19 cellular contexts compared by ENCODE assay signal in genomic region chr20:62287759-62288534, GRCh38. TPM values are rescaled to one million over a fixed set of nuclear protein-coding genes. Genes with fewer than 3 reads are reported as not detected.
DNase-seq lines count a peak whose midpoint lies in the region; ATAC-seq and TF ChIP-seq lines count a peak whose summit lies in the region.
"Had no signal": no experiment of that assay in that cellular context is flagged by ENCODE, and none has a peak within 500 bp of the region (broad histone marks: within the 10 kb centered on the region; RNA-seq: fewer than 3 reads in every experiment).

No MANE protein-coding gene starts in this region.

- H3K27me3 Mint-ChIP-seq in activated CD4-positive, alpha-beta T cell treated with anti-CD3 and anti-CD28 coated beads, Interleukin-2, amount 10 ng/mL, durations not matched to agents 7 days and 5 days, result no peaks in the 10 kb centered on the region
- no peaks in the 10 kb centered on the region for H3K27me3 Mint-ChIP-seq in Caco-2 (ENCODE audit: insufficient read depth, unreplicated experiment)
- no peaks in the 10 kb centered on the region for H3K27me3 Mint-ChIP-seq in T-helper 17 cell
- no peaks in the 10 kb centered on the region for H3K27me3 Mint-ChIP-seq in CD8-positive, alpha-beta T cell (ENCODE audit: low read depth)

- H3K27me3 ChIP-seq in Caco-2 (replicated peaks; ENCODE audit: control insufficient read depth, insufficient read depth, low read length) (no peaks in the 10 kb centered on the region), foreskin keratinocyte (no peaks in the 10 kb centered on the region)
- no peaks in the 10 kb centered on the region for H3K27me3 ChIP-seq in CD8-positive, alpha-beta T cell (ENCODE audit: insufficient read depth, low read length)
- H3K27me3 ChIP-seq: Peyer's patch had no signal

- H3K4me1 ChIP-seq in Caco-2 (no peaks in the 10 kb centered on the region), foreskin keratinocyte (no peaks in the 10 kb centered on the region)
- no peaks in the 10 kb centered on the region for H3K4me1 ChIP-seq in CD8-positive, alpha-beta T cell (ENCODE audit: insufficient read depth, low read length)
- H3K4me1 ChIP-seq: A549, Peyer's patch had no signal

- intact Hi-C loops in Caco-2 (cut with micrococcal nuclease; ENCODE audit: unreplicated experiment), result no loop called here
- intact Hi-C loops in CD8-positive, alpha-beta T cell (cut with DNase I, micrococcal nuclease), result no loop called here

- no TSS peak for BruUV-seq in Caco-2 (replicated peaks; lab: Mats Ljungman, UMichigan)

- TF ChIP-seq CTCF in Caco-2 (IDR thresholded peaks at IDR 0.05; ENCODE audit: insufficient read depth in 1 of 2, low read depth in 1 of 2, low read length in 1 of 2, severe bottlenecking in 1 of 2, unreplicated experiment in 1 of 2), result no peak
- TF ChIP-seq CTCF in foreskin keratinocyte (conservative IDR thresholded peaks at IDR 0.05), result no peak
- TF ChIP-seq CTCF in CD8-positive, alpha-beta T cell (IDR thresholded peaks at IDR 0.05), result no peak

- no peaks in the 10 kb centered on the region for H3K9me3 Mint-ChIP-seq in activated CD4-positive, alpha-beta T cell treated with anti-CD3 and anti-CD28 coated beads, Interleukin-2, amount 10 ng/mL, durations not matched to agents 7 days and 5 days
- H3K9me3 Mint-ChIP-seq in Caco-2 (ENCODE audit: unreplicated experiment), result no peaks in the 10 kb centered on the region
- no peaks in the 10 kb centered on the region for H3K9me3 Mint-ChIP-seq in CD8-positive, alpha-beta T cell

- H3K27ac Mint-ChIP-seq in activated CD4-positive, alpha-beta T cell treated with anti-CD3 and anti-CD28 coated beads, Interleukin-2, amount 10 ng/mL, durations not matched to agents 7 days and 5 days, result peak overlapping the region; percentile 74
- peak overlapping the region; percentile 58 for H3K27ac Mint-ChIP-seq in Caco-2 (ENCODE audit: unreplicated experiment)
- H3K27ac Mint-ChIP-seq in T-helper 17 cell, result peak overlapping the region; percentile 32
- H3K27ac Mint-ChIP-seq in CD8-positive, alpha-beta T cell, result no peak overlapping the region

- peaks cover 8% of the 10 kb centered on the region for H3K4me1 Mint-ChIP-seq in activated CD4-positive, alpha-beta T cell treated with anti-CD3 and anti-CD28 coated beads, Interleukin-2, amount 10 ng/mL, durations not matched to agents 7 days and 5 days
- H3K4me1 Mint-ChIP-seq in Caco-2 (ENCODE audit: low read depth, unreplicated experiment) (no peaks in the 10 kb centered on the region), T-helper 17 cell (peaks cover 11% of the 10 kb centered on the region)
- peaks cover 9% of the 10 kb centered on the region for H3K4me1 Mint-ChIP-seq in CD8-positive, alpha-beta T cell (ENCODE audit: low read depth)

- no peak overlapping the region for H3K4me3 Mint-ChIP-seq in activated CD4-positive, alpha-beta T cell treated with anti-CD3 and anti-CD28 coated beads, Interleukin-2, amount 10 ng/mL, durations not matched to agents 7 days and 5 days
- H3K4me3 Mint-ChIP-seq in Caco-2 (ENCODE audit: unreplicated experiment) (no peak overlapping the region), T-helper 17 cell (no peak overlapping the region)
- no peak overlapping the region for H3K4me3 Mint-ChIP-seq in CD8-positive, alpha-beta T cell

- H3K4me3 ChIP-seq in Caco-2 (ENCODE audit: low read depth, low read length), result no peak overlapping the region
- no peak overlapping the region for H3K4me3 ChIP-seq in CD8-positive, alpha-beta T cell (ENCODE audit: low read depth, low read length)
- H3K4me3 ChIP-seq: A549; BLaER1 treated with 17β-estradiol and CSF1 and Interleukin-3, amounts not matched to agents 10 nM and 100 nM; Peyer's patch had no signal

- peaks cover 3% of the 10 kb centered on the region for H3K36me3 Mint-ChIP-seq in activated CD4-positive, alpha-beta T cell treated with anti-CD3 and anti-CD28 coated beads, Interleukin-2, amount 10 ng/mL, durations not matched to agents 7 days and 5 days (ENCODE audit: low read depth)
- H3K36me3 Mint-ChIP-seq in Caco-2 (ENCODE audit: insufficient read depth, unreplicated experiment) (peaks cover 77% of the 10 kb centered on the region), T-helper 17 cell (ENCODE audit: low read depth) (peaks cover 7% of the 10 kb centered on the region)
- H3K36me3 Mint-ChIP-seq in CD8-positive, alpha-beta T cell, result peaks cover 64% of the 10 kb centered on the region

- H3K9me3 ChIP-seq in Caco-2 (no peaks in the 10 kb centered on the region), T-helper 17 cell (ENCODE audit: control insufficient read depth, low read length, poor library complexity, severe bottlenecking) (no peaks in the 10 kb centered on the region)
- no peaks in the 10 kb centered on the region for H3K9me3 ChIP-seq in CD8-positive, alpha-beta T cell (ENCODE audit: low read length)
- H3K9me3 ChIP-seq: A549; BLaER1 treated with 17β-estradiol and CSF1 and Interleukin-3, amounts not matched to agents 10 nM and 100 nM; Peyer's patch had no signal

- H3K27ac ChIP-seq in foreskin keratinocyte, result no peak overlapping the region
- no peak overlapping the region for H3K27ac ChIP-seq in CD8-positive, alpha-beta T cell (ENCODE audit: low read depth, low read length)
- H3K27ac ChIP-seq: A549; BLaER1 treated with 17β-estradiol and CSF1 and Interleukin-3, amounts not matched to agents 10 nM and 100 nM; Peyer's patch had no signal

- H3K36me3 ChIP-seq in Caco-2 (ENCODE audit: control insufficient read depth, insufficient read depth, low read length), result peaks cover 16% of the 10 kb centered on the region
- peaks cover 23% of the 10 kb centered on the region for H3K36me3 ChIP-seq in CD8-positive, alpha-beta T cell (ENCODE audit: insufficient read depth, low read length)

- POLR2A ChIA-PET in activated CD4-positive, alpha-beta T cell treated with anti-CD3 and anti-CD28 coated beads, Interleukin-2, amount 10 ng/mL, durations not matched to agents 7 days and 5 days (lab: Charles Lee), result no interaction called here
- POLR2A ChIA-PET in Caco-2 (lab: Charles Lee), result no interaction called here
- POLR2A ChIA-PET in CD8-positive, alpha-beta T cell (lab: Charles Lee), result no interaction called here

- ATAC-seq in T-helper 17 cell (no peak), foreskin keratinocyte (peak; percentile 65), HG02973 (IDR thresholded peaks at IDR 0.05; ENCODE audit: unreplicated experiment) (no peak)
- ATAC-seq in CD8-positive, alpha-beta T cell, result no peak
- ATAC-seq: A549 had no signal

- no peak for DNase-seq in activated CD4-positive, alpha-beta T cell treated with anti-CD3 and anti-CD28 coated beads, Interleukin-2, amount 10 ng/mL, durations not matched to agents 7 days and 5 days
- no peak for DNase-seq in activated CD4-positive, alpha-beta T cell treated with anti-CD3 and anti-CD28 coated beads, Interleukin-2, amount 50 U/mL, for 1 hour
- DNase-seq in Caco-2 (no peak), T-helper 17 cell (no peak), foreskin keratinocyte (no peak), NCI-H2227 (lab: John Stamatoyannopoulos, UW; ENCODE audit: unreplicated experiment) (no peak)
- DNase-seq in CD8-positive, alpha-beta T cell, result no peak
- DNase-seq: GF-D8, GOT3, KBM-7, MV-4-11, NCI-H1417 treated with DMSO at 0.1 percent for 48 hours, NCI-H2029, NCI-H524, Peyer's patch, SHP77 treated with DMSO at 0.1 percent for 48 hours had no signal

- CTCF ChIA-PET in activated CD4-positive, alpha-beta T cell treated with anti-CD3 and anti-CD28 coated beads, Interleukin-2, amount 10 ng/mL, durations not matched to agents 7 days and 5 days (lab: Charles Lee), result no interaction called here
- CTCF ChIA-PET in Caco-2 (lab: Charles Lee), result no interaction called here
- CTCF ChIA-PET in CD8-positive, alpha-beta T cell (lab: Charles Lee), result no interaction called here

RNA-seq across cellular contexts. Expression of gene ADRM1, which starts 14.8 kb away (rescaled TPM):
- total RNA-seq in activated CD4-positive, alpha-beta T cell treated with anti-CD3 and anti-CD28 coated beads, Interleukin-2, amount 10 ng/mL, durations not matched to agents 7 days and 5 days, result 10 to 100 TPM; 86.1 to 90.1 TPM
- total RNA-seq in Caco-2 (2022), result 261 and 263 TPM in 2 replicates
- total RNA-seq in T-helper 17 cell, result 10 to 100 TPM; 47.3 to 54.2 TPM
- 176 and 180 TPM in 2 replicates for total RNA-seq in foreskin keratinocyte
- 223 and 226 TPM in 2 replicates for polyA plus RNA-seq in foreskin keratinocyte
- total RNA-seq in CD8-positive, alpha-beta T cell, result 10 to 100 TPM; 52.7 to 52.9 TPM

RNA-seq across cellular contexts. Expression of gene OSBPL2, which starts 49.6 kb away (rescaled TPM):
- 10 to 100 TPM; 30.2 to 30.9 TPM for total RNA-seq in activated CD4-positive, alpha-beta T cell treated with anti-CD3 and anti-CD28 coated beads, Interleukin-2, amount 10 ng/mL, durations not matched to agents 7 days and 5 days
- 130 and 132 TPM in 2 replicates for total RNA-seq in Caco-2 (2022)
- total RNA-seq in T-helper 17 cell, result 10 to 100 TPM; 59.9 to 67.9 TPM
- 21.8 and 26.2 TPM in 2 replicates for total RNA-seq in foreskin keratinocyte
- polyA plus RNA-seq in foreskin keratinocyte, result 13.0 and 13.2 TPM in 2 replicates
- total RNA-seq in CD8-positive, alpha-beta T cell, result 10 to 100 TPM; 63.6 to 64.2 TPM
